Comparison of ENCODE assay signal across 12 cellular contexts in genomic region chr12:94718114-94718513, GRCh38.
DNase-seq lines count a peak whose midpoint lies in the region; ATAC-seq and TF ChIP-seq lines count a peak whose summit lies in the region.
"Had no signal": no experiment of that assay in that cellular context is flagged by ENCODE, and none has a peak within 500 bp of the region (broad histone marks: within the 10 kb centered on the region; RNA-seq: fewer than 3 reads in every experiment).

No MANE protein-coding gene starts in this region.

- no peaks in the 10 kb centered on the region for H3K36me3 ChIP-seq in HEK293 (ENCODE audit: control insufficient read depth in 2 of 2, insufficient read depth in 1 of 2, low read length in 2 of 2)
- no peaks in the 10 kb centered on the region for H3K36me3 ChIP-seq in RWPE2 (ENCODE audit: low read depth)
- H3K36me3 ChIP-seq in H7 (replicated peaks; ENCODE audit: control insufficient read depth, insufficient read depth, low read length): no peaks in the 10 kb centered on the region
- H3K36me3 ChIP-seq: suprapubic skin had no signal

- H3K9me3 ChIP-seq in HEK293 (ENCODE audit: control insufficient read depth, insufficient read depth, low read depth, low read length) (no peaks in the 10 kb centered on the region), RWPE2 (ENCODE audit: severe bottlenecking) (no peaks in the 10 kb centered on the region)
- H3K9me3 ChIP-seq: suprapubic skin had no signal

- intact Hi-C loops in dorsolateral prefrontal cortex (cut with DNase I): no loop called here

- ATAC-seq in RWPE2 (ENCODE audit: low read depth) (peak; percentile 25; the same call in 1 of the 3 replicates), GM21717 (IDR thresholded peaks at IDR 0.05; ENCODE audit: unreplicated experiment) (no peak)
- ATAC-seq: left lobe of liver had no signal

- H3K27ac ChIP-seq in HEK293 (ENCODE audit: extremely low read depth, low read depth, low read length) (no peak overlapping the region), RWPE2 (ENCODE audit: poor library complexity, severe bottlenecking) (no peak overlapping the region), dorsolateral prefrontal cortex (no peak overlapping the region)
- H3K27ac ChIP-seq: suprapubic skin had no signal

- CTCF ChIA-PET in HEK293 (lab: Yijun Ruan, JAX): interaction anchor here (0.7 kb wide), 1 partner anchor 662 kb away, joined by 3 read pairs; no protein-coding TSS in a partner anchor

- no peak for TF ChIP-seq CTCF in HEK293 (tag by site-specific recombination; IDR thresholded peaks at IDR 0.05)
- TF ChIP-seq CTCF in RWPE2 (IDR thresholded peaks at IDR 0.05; ENCODE audit: poor library complexity, severe bottlenecking): no peak
- no peak for TF ChIP-seq CTCF in dorsolateral prefrontal cortex (IDR thresholded peaks at IDR 0.05 in 54 of 56, conservative IDR thresholded peaks at IDR 0.05 in 2 of 56; ENCODE audit: low read depth in 1 of 56, partially characterized antibody in 56 of 56)

- H3K4me3 ChIP-seq in HEK293 (ENCODE audit: low read depth, low read length) (no peak overlapping the region), RWPE2 (ENCODE audit: severe bottlenecking) (no peak overlapping the region), dorsolateral prefrontal cortex (no peak overlapping the region), H7 (ENCODE audit: insufficient read depth, low read depth, low read length) (no peak overlapping the region)
- H3K4me3 ChIP-seq: suprapubic skin had no signal

- no peaks in the 10 kb centered on the region for H3K4me1 ChIP-seq in HEK293 (ENCODE audit: control insufficient read depth, insufficient read depth, low read length)
- no peaks in the 10 kb centered on the region for H3K4me1 ChIP-seq in RWPE2 (ENCODE audit: insufficient read depth, poor library complexity, severe bottlenecking)
- H3K4me1 ChIP-seq: suprapubic skin had no signal

- DNase-seq in Daoy (ENCODE audit: low read depth): peak; percentile 9
- DNase-seq in RWPE2 (ENCODE audit: low spot score): no peak
- peak; percentile 34 for DNase-seq in iris pigment epithelial cell (ENCODE audit: low read depth)
- DNase-seq in dorsolateral prefrontal cortex: no peak
- DNase-seq in H7: no peak
- DNase-seq: activated T-cell treated with anti-CD3 and anti-CD28 coated beads, Interleukin-2, amount 50 U/mL, for 24 hours; GF-D8; SW 1271 had no signal

- POLR2A ChIA-PET in HEK293 (lab: Yijun Ruan, JAX): no interaction called here

- H3K27me3 ChIP-seq in RWPE2 (ENCODE audit: insufficient read depth, poor library complexity, severe bottlenecking): no peaks in the 10 kb centered on the region
- H3K27me3 ChIP-seq in dorsolateral prefrontal cortex: no peaks in the 10 kb centered on the region
- H3K27me3 ChIP-seq in H7 (ENCODE audit: control insufficient read depth, insufficient read depth, low read length): no peaks in the 10 kb centered on the region
- H3K27me3 ChIP-seq: suprapubic skin had no signal

TF ChIP-seq in HEK293, 187 proteins besides CTCF, POLR2A, EP300 and RAD21 (continues in another document):
- no peak for TF ChIP-seq ZNF624 (tag by site-specific recombination; IDR thresholded peaks at IDR 0.05)
- no peak for TF ChIP-seq ZBTB8A (tag by site-specific recombination; IDR thresholded peaks at IDR 0.05)
- TF ChIP-seq KLF1 (tag by site-specific recombination; IDR thresholded peaks at IDR 0.05): no peak
- no peak for TF ChIP-seq ZFP41 (tag by site-specific recombination; IDR thresholded peaks at IDR 0.05; ENCODE audit: borderline replicate concordance)
- TF ChIP-seq, protein P1, sequence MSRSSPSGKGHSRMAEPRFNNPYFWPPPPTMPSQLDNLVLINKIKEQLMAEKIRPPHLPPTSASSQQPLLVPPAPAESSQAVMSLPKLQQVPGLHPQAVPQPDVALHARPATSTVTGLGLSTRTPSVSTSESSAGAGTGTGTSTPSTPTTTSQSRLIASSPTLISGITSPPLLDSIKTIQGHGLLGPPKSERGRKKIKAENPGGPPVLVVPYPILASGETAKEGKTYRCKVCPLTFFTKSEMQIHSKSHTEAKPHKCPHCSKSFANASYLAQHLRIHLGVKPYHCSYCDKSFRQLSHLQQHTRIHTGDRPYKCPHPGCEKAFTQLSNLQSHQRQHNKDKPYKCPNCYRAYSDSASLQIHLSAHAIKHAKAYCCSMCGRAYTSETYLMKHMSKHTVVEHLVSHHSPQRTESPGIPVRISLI (tag by site-specific recombination; IDR thresholded peaks at IDR 0.05): no peak
- no peak for TF ChIP-seq ZNF768 (tag by site-specific recombination; IDR thresholded peaks at IDR 0.05)
- TF ChIP-seq ZXDB (tag by site-specific recombination; IDR thresholded peaks at IDR 0.05): no peak
- TF ChIP-seq SETDB1 (IDR thresholded peaks at IDR 0.05; ENCODE audit: insufficient read length, low read length): peak; percentile 26
- TF ChIP-seq ZNF274 (IDR thresholded peaks at IDR 0.05; ENCODE audit: low read length): no peak
- no peak for TF ChIP-seq ZNF274 (tag by site-specific recombination; IDR thresholded peaks at IDR 0.05; ENCODE audit: borderline replicate concordance)
- no peak for TF ChIP-seq ZBTB1 (tag by site-specific recombination; IDR thresholded peaks at IDR 0.05)
- no peak for TF ChIP-seq TRIM28 (IDR thresholded peaks at IDR 0.05; ENCODE audit: borderline replicate concordance, low read length)
- TF ChIP-seq ZBTB17 (tag by site-specific recombination; IDR thresholded peaks at IDR 0.05): no peak
- TF ChIP-seq ZNF169 (tag by site-specific recombination; IDR thresholded peaks at IDR 0.05): no peak
- peak; percentile 53 for TF ChIP-seq WT1 (tag by site-specific recombination; IDR thresholded peaks at IDR 0.05)
- TF ChIP-seq MEIS1 (CRISPR knock-in tag; IDR thresholded peaks at IDR 0.05; ENCODE audit: borderline replicate concordance): no peak
- no peak for TF ChIP-seq ZNF449 (tag by site-specific recombination; IDR thresholded peaks at IDR 0.05)
- TF ChIP-seq ZNF600 (tag by site-specific recombination; IDR thresholded peaks at IDR 0.05): 0 out of 2 replicates have a peak, but pooled peaks have one; percentile 23
- no peak for TF ChIP-seq ZNF692 (tag by site-specific recombination; IDR thresholded peaks at IDR 0.05)
- TF ChIP-seq ZNF549 (tag by site-specific recombination; IDR thresholded peaks at IDR 0.05): peak; percentile 78; the same call in 1 of the 2 replicates
- TF ChIP-seq, protein P2, sequence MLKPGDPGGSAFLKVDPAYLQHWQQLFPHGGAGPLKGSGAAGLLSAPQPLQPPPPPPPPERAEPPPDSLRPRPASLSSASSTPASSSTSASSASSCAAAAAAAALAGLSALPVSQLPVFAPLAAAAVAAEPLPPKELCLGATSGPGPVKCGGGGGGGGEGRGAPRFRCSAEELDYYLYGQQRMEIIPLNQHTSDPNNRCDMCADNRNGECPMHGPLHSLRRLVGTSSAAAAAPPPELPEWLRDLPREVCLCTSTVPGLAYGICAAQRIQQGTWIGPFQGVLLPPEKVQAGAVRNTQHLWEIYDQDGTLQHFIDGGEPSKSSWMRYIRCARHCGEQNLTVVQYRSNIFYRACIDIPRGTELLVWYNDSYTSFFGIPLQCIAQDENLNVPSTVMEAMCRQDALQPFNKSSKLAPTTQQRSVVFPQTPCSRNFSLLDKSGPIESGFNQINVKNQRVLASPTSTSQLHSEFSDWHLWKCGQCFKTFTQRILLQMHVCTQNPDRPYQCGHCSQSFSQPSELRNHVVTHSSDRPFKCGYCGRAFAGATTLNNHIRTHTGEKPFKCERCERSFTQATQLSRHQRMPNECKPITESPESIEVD (tag by site-specific recombination; IDR thresholded peaks at IDR 0.05): no peak
- TF ChIP-seq SCRT2 (tag by site-specific recombination; IDR thresholded peaks at IDR 0.05): no peak
- no peak for TF ChIP-seq ZNF311 (tag by site-specific recombination; IDR thresholded peaks at IDR 0.05; ENCODE audit: borderline replicate concordance)
- TF ChIP-seq, protein P3, sequence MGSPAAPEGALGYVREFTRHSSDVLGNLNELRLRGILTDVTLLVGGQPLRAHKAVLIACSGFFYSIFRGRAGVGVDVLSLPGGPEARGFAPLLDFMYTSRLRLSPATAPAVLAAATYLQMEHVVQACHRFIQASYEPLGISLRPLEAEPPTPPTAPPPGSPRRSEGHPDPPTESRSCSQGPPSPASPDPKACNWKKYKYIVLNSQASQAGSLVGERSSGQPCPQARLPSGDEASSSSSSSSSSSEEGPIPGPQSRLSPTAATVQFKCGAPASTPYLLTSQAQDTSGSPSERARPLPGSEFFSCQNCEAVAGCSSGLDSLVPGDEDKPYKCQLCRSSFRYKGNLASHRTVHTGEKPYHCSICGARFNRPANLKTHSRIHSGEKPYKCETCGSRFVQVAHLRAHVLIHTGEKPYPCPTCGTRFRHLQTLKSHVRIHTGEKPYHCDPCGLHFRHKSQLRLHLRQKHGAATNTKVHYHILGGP (tag by site-specific recombination; IDR thresholded peaks at IDR 0.05): no peak
- peak; percentile 25; the same call in 1 of the 2 replicates for TF ChIP-seq FEZF1 (tag by site-specific recombination; IDR thresholded peaks at IDR 0.05)
- no peak for TF ChIP-seq ZNF140 (tag by site-specific recombination; IDR thresholded peaks at IDR 0.05)
- no peak for TF ChIP-seq ZNF830 (tag by site-specific recombination; IDR thresholded peaks at IDR 0.05; ENCODE audit: low read depth)

Comparison
In these comparisons a context has a peak if more than half of its experiments do, and no peak if none do; other contexts are left out.
1. DNase-seq: peak in Daoy (single experiment) and iris pigment epithelial cell (single experiment); none in RWPE2 (single experiment), dorsolateral prefrontal cortex (0 of 10) and H7 (single experiment).